In the genomic region with DNA sequence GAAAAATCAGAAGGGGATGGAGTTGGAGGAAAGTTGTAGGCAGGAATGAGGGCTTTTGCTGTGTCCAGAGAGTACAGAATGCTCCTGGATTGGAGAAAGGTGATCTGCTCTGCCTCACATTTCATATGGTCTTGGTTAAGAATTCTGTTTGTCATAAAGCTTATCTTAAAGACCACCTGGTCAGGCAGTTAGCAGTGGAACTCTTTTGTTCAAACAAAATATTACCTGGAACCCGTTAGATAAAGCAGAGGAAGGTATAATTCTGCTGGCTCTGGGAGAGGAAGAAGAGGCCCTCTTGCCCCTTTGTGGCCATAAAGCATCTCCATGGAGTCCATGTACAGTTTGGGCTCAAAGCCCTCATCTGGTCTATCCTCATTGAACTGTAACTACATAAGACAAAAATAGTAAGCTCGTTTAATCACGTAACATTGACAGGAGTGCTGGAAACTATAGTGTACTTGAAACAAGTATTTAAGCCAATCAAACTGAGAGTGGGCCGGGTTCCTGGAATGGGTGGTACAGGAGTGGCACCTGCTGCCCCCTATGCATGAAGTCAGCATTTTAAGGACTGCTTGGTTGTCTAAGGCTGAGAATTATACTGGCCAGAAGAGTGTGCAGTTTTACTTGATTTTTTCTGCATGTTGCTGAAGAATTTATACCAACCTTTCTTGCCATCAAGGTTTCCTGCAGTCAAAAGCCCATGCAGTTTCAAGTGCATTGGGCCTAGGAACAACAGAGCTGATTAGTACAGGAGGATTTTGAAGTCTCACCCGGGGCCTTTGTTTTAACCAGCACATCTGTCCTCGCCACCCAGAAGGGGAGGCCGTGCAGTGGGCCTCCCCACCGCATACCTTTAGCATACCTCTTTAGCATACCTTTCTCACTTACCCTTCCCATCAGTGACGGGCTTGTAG, we compare ENCODE assay signal across 1 cellular context.
TF ChIP-seq lines count a peak whose summit lies in the region.

No MANE protein-coding gene starts in this region.

TF ChIP-seq in GM23338, 12 proteins besides CTCF, POLR2A, EP300 and RAD21 (continued from another document):
- TF ChIP-seq EZH2phosphoT487 (IDR thresholded peaks at IDR 0.05; ENCODE audit: unreplicated experiment) (no peak), NANOG (IDR thresholded peaks at IDR 0.05; ENCODE audit: borderline replicate concordance) (no peak), JUNB (IDR thresholded peaks at IDR 0.05; ENCODE audit: unreplicated experiment) (no peak), CREB1 (CRISPR knock-in tag; IDR thresholded peaks at IDR 0.05; ENCODE audit: low read depth) (no peak), STAT1 (IDR thresholded peaks at IDR 0.05; ENCODE audit: unreplicated experiment) (no peak), ZNF114 (CRISPR knock-in tag; IDR thresholded peaks at IDR 0.05) (no peak)
